Comparison of ENCODE assay signal across 24 cellular contexts in the genomic region with DNA sequence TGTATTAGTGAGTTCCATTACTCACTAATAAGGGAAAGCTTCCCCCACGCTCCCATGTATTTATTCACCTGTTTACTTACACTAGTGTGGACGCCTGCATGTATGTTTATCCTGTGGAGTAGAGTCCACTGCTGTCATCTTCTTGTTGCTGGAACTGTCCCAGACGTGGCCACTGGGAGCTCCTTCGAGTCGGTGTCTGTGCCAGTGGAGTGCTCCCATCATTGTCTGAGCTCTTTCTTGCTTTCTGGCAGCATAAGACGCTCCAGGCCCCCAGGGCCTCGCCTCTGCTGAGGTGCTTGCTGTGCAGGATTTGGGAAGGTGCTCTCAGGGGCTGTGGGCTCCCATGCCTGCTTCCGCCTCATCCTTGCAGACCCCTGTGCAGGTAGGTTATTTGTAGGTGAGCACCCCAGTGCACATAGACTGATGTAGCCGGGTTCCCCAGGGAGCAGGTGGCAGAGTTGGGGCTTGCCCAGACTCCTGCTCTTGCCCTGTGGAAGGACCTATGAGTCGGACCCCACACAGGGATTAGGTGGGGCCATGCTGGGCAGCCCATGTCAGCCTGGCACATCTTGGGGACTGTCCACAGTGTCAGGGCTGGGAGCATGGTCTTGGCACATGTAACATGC. TPM values are rescaled to one million over a fixed set of nuclear protein-coding genes. Genes with fewer than 3 reads are reported as not detected.
"Had no signal": no experiment of that assay in that cellular context is flagged by ENCODE, and none has a peak within 500 bp of the region (broad histone marks: within the 10 kb centered on the region; RNA-seq: fewer than 3 reads in every experiment).

No MANE protein-coding gene starts in this region.

- H3K9me3 ChIP-seq: body of pancreas, esophagus muscularis mucosa, gastroesophageal sphincter, heart left ventricle, left ventricle myocardium inferior, tibial nerve had no signal

- H3K27ac Mint-ChIP-seq: activated CD4-positive, alpha-beta memory T cell treated with anti-CD3 and anti-CD28 coated beads for 36 hours; activated CD8-positive, alpha-beta memory T cell treated with anti-CD3 and anti-CD28 coated beads, Interleukin-2, amount 10 ng/mL, durations not matched to agents 7 days and 5 days; activated naive CD8-positive, alpha-beta T cell treated with anti-CD3 and anti-CD28 coated beads for 36 hours; activated T-helper 17 cell treated with anti-CD3 and anti-CD28 coated beads, Interleukin-2, amount 50 U/mL, for 72 hours; T-helper 2 cell treated with Interferon-gamma antibody and Interleukin-4, amounts not matched to agents 5 μg/mL and 100 μg/mL, for 36 hours; WTC11 had no signal

- H3K4me1 Mint-ChIP-seq: activated CD8-positive, alpha-beta memory T cell treated with anti-CD3 and anti-CD28 coated beads, Interleukin-2, amount 10 ng/mL, durations not matched to agents 7 days and 5 days; activated naive CD8-positive, alpha-beta T cell treated with anti-CD3 and anti-CD28 coated beads for 36 hours; activated T-helper 17 cell treated with anti-CD3 and anti-CD28 coated beads, Interleukin-2, amount 50 U/mL, for 72 hours; WTC11 had no signal

- H3K27me3 ChIP-seq: body of pancreas, tibial nerve had no signal

- H3K9me3 Mint-ChIP-seq: activated CD4-positive, alpha-beta memory T cell treated with anti-CD3 and anti-CD28 coated beads for 36 hours; activated naive CD8-positive, alpha-beta T cell treated with anti-CD3 and anti-CD28 coated beads for 36 hours; activated T-helper 17 cell treated with anti-CD3 and anti-CD28 coated beads, Interleukin-2, amount 50 U/mL, for 72 hours; T-helper 2 cell treated with Interferon-gamma antibody and Interleukin-4, amounts not matched to agents 5 μg/mL and 100 μg/mL, for 36 hours; WTC11 had no signal

- H3K36me3 ChIP-seq: esophagus muscularis mucosa, gastroesophageal sphincter, heart left ventricle, left ventricle myocardium inferior, tibial nerve had no signal

- H3K4me3 ChIP-seq: body of pancreas, coronary artery, esophagus muscularis mucosa, gastroesophageal sphincter, heart left ventricle, left ventricle myocardium inferior, tibial nerve had no signal

- H3K4me3 Mint-ChIP-seq: activated CD4-positive, alpha-beta memory T cell treated with anti-CD3 and anti-CD28 coated beads for 36 hours; activated CD8-positive, alpha-beta memory T cell treated with anti-CD3 and anti-CD28 coated beads, Interleukin-2, amount 10 ng/mL, durations not matched to agents 7 days and 5 days; activated naive CD8-positive, alpha-beta T cell treated with anti-CD3 and anti-CD28 coated beads for 36 hours; activated T-helper 17 cell treated with anti-CD3 and anti-CD28 coated beads, Interleukin-2, amount 50 U/mL, for 72 hours; T-helper 2 cell treated with Interferon-gamma antibody and Interleukin-4, amounts not matched to agents 5 μg/mL and 100 μg/mL, for 36 hours; WTC11 had no signal

- H3K36me3 Mint-ChIP-seq: activated CD4-positive, alpha-beta memory T cell treated with anti-CD3 and anti-CD28 coated beads for 36 hours; activated CD8-positive, alpha-beta memory T cell treated with anti-CD3 and anti-CD28 coated beads, Interleukin-2, amount 10 ng/mL, durations not matched to agents 7 days and 5 days; activated naive CD8-positive, alpha-beta T cell treated with anti-CD3 and anti-CD28 coated beads for 36 hours; WTC11 had no signal

- H3K27ac ChIP-seq: body of pancreas, coronary artery, esophagus muscularis mucosa, gastroesophageal sphincter, heart left ventricle, left ventricle myocardium inferior, tibial nerve had no signal

- DNase-seq: activated CD4-positive, alpha-beta memory T cell treated with anti-CD3 and anti-CD28 coated beads for 36 hours; activated CD4-positive, alpha-beta T cell treated with anti-CD3 and anti-CD28 coated beads for 4 hours; activated CD8-positive, alpha-beta memory T cell treated with anti-CD3 and anti-CD28 coated beads, Interleukin-2, amount 10 ng/mL, durations not matched to agents 7 days and 5 days; activated naive CD4-positive, alpha-beta T cell; activated naive CD8-positive, alpha-beta T cell treated with anti-CD3 and anti-CD28 coated beads for 36 hours; amniotic stem cell; body of pancreas; heart left ventricle; left ventricle myocardium inferior; mammary epithelial cell; midbrain; occipital lobe; retina; stimulated activated CD4-positive, alpha-beta T cell treated with anti-CD3 and anti-CD28 coated beads, Interleukin-12 subunit alpha, Interleukin-12 subunit beta, amount 100 ng/mL, for 4 hours; stimulated activated CD4-positive, alpha-beta T cell treated with anti-CD3 and anti-CD28 coated beads, Interleukin-1b, Interleukin-23, amount 100 ng/mL, for 48 hours; stimulated activated naive CD4-positive, alpha-beta T cell treated with Interleukin-2 at 50 U/mL for 16 hours had no signal

- H3K4me1 ChIP-seq: body of pancreas, esophagus muscularis mucosa, gastroesophageal sphincter, heart left ventricle, left ventricle myocardium inferior, tibial nerve had no signal

RNA-seq across cellular contexts. Expression of a gene that starts 16.6 kb away (rescaled TPM):
- total RNA-seq: activated CD4-positive, alpha-beta memory T cell treated with anti-CD3 and anti-CD28 coated beads for 36 hours; activated CD8-positive, alpha-beta memory T cell treated with anti-CD3 and anti-CD28 coated beads, Interleukin-2, amount 10 ng/mL, durations not matched to agents 7 days and 5 days; activated naive CD8-positive, alpha-beta T cell treated with anti-CD3 and anti-CD28 coated beads for 36 hours; activated T-helper 17 cell treated with anti-CD3 and anti-CD28 coated beads, Interleukin-2, amount 50 U/mL, for 72 hours; kidney epithelial cell had no signal
